2 cellular contexts compared by ENCODE assay signal in genomic region chr9:109182940-109183798, GRCh38.
A peak's percentile ranks its signal among the peaks of the same experiment; 100 is the strongest.
TF ChIP-seq lines count a peak whose summit lies in the region.

No MANE protein-coding gene starts in this region.

TF ChIP-seq in GM12878, 131 proteins besides CTCF, POLR2A, EP300 and RAD21:
- TF ChIP-seq IRF5 (IDR thresholded peaks at IDR 0.05; ENCODE audit: borderline replicate concordance): no peak
- no peak for TF ChIP-seq E4F1 (IDR thresholded peaks at IDR 0.05; ENCODE audit: borderline replicate concordance, partially characterized antibody)
- 0 out of 2 replicates have a peak, but pooled peaks have one; percentile 26 for TF ChIP-seq TCF3 (IDR thresholded peaks at IDR 0.05; ENCODE audit: borderline replicate concordance, insufficient read depth, low read depth, low read length)
- no peak for TF ChIP-seq BCL11A (IDR thresholded peaks at IDR 0.05; ENCODE audit: low read depth, low read length)
- TF ChIP-seq YY1 (IDR thresholded peaks at IDR 0.05; ENCODE audit: low read depth, low read length): 0 out of 2 replicates have a peak, but pooled peaks have one; percentile 23

TF ChIP-seq in HepG2, 621 proteins besides CTCF, POLR2A, EP300 and RAD21 (continues in another document):
- TF ChIP-seq ZNF329 (CRISPR knock-in tag; IDR thresholded peaks at IDR 0.05; ENCODE audit: low read depth) (no peak), TCF7L2 (IDR thresholded peaks at IDR 0.05; ENCODE audit: low read depth, low read length) (no peak), SRSF4 (IDR thresholded peaks at IDR 0.05; ENCODE audit: low read depth, low read length, poor library complexity, severe bottlenecking) (no peak), ATF4 (CRISPR knock-in tag; IDR thresholded peaks at IDR 0.05) (0 out of 4 replicates have a peak, but pooled peaks of 1 of the 2 experiments have one; percentile 36), ZBTB43 (CRISPR knock-in tag; conservative IDR thresholded peaks at IDR 0.05) (peak; percentile 69), ZNF567 (CRISPR knock-in tag; IDR thresholded peaks at IDR 0.05; ENCODE audit: borderline replicate concordance) (no peak), HMGXB4 (CRISPR knock-in tag; IDR thresholded peaks at IDR 0.05; ENCODE audit: borderline replicate concordance in 1 of 2, low read depth in 1 of 2) (peak; percentile 88 to 91), ZXDC (CRISPR knock-in tag; IDR thresholded peaks at IDR 0.05) (0 out of 2 replicates have a peak, but pooled peaks have one; percentile 24), PRDM15 (CRISPR knock-in tag; IDR thresholded peaks at IDR 0.05) (peak; percentile 89), FOXO1 (CRISPR knock-in tag; IDR thresholded peaks at IDR 0.05) (peak; percentile 53), ZNF652 (CRISPR knock-in tag; IDR thresholded peaks at IDR 0.05; ENCODE audit: borderline replicate concordance, low read depth) (no peak), BRCA1 (CRISPR knock-in tag; IDR thresholded peaks at IDR 0.05) (no peak), ZNF512B (CRISPR knock-in tag; IDR thresholded peaks at IDR 0.05; ENCODE audit: borderline replicate concordance) (no peak), AGO1 (IDR thresholded peaks at IDR 0.05; ENCODE audit: low read depth, low read length, poor library complexity, severe bottlenecking) (no peak), AHR (CRISPR knock-in tag; IDR thresholded peaks at IDR 0.05) (no peak), FOSL2 (CRISPR knock-in tag; IDR thresholded peaks at IDR 0.05) (peak; percentile 20), ZMYM2 (CRISPR knock-in tag; IDR thresholded peaks at IDR 0.05) (0 out of 2 replicates have a peak, but pooled peaks have one; percentile 15), TFAP4 (IDR thresholded peaks at IDR 0.05; ENCODE audit: borderline replicate concordance, low read depth) (peak; percentile 77; the same call in 1 of the 2 replicates), SAFB2 (CRISPR knock-in tag; IDR thresholded peaks at IDR 0.05; ENCODE audit: borderline replicate concordance, low read depth) (no peak), JDP2 (CRISPR knock-in tag; IDR thresholded peaks at IDR 0.05; ENCODE audit: borderline replicate concordance) (no peak), ZNF354B (CRISPR knock-in tag; IDR thresholded peaks at IDR 0.05) (no peak), ZNF451 (CRISPR knock-in tag; IDR thresholded peaks at IDR 0.05) (no peak), ZNF484 (CRISPR knock-in tag; IDR thresholded peaks at IDR 0.05; ENCODE audit: borderline replicate concordance, low read depth) (no peak), MIXL1 (CRISPR knock-in tag; IDR thresholded peaks at IDR 0.05) (peak; percentile 69; the same call in 1 of the 2 replicates), CREM (IDR thresholded peaks at IDR 0.05) (no peak), CREM (CRISPR knock-in tag; IDR thresholded peaks at IDR 0.05) (no peak), MEIS1 (CRISPR knock-in tag; IDR thresholded peaks at IDR 0.05; ENCODE audit: borderline replicate concordance) (no peak), STAG1 (CRISPR knock-in tag; IDR thresholded peaks at IDR 0.05) (peak; percentile 81), ZNF318 (CRISPR knock-in tag; IDR thresholded peaks at IDR 0.05) (no peak), HES4 (CRISPR knock-in tag; IDR thresholded peaks at IDR 0.05; ENCODE audit: borderline replicate concordance) (0 out of 2 replicates have a peak, but pooled peaks have one; percentile 46), SRY (CRISPR knock-in tag; IDR thresholded peaks at IDR 0.05) (no peak)
